18 cellular contexts compared by ENCODE assay signal in the genomic region with DNA sequence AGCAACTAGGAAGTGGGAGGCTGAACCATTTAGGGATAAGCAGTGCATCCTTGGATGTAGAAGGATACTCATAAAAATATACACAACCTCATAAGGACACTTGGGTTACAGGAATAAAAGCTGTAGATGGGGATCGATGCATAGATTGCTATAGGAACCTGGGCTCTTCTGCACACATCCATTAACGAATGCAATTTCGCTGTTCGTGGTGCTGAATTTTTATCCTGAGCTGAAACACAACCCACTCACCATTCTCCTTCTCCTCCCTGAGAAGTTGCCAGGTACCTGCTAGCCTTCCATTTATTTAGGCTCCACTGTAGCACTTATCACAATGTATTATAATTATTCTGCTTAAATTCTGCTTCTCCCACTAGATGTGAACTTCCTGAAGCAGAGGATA.
DNase-seq lines count a peak whose midpoint lies in the region; ATAC-seq and TF ChIP-seq lines count a peak whose summit lies in the region.
"Had no signal": no experiment of that assay in that cellular context is flagged by ENCODE, and none has a peak within 500 bp of the region (broad histone marks: within the 10 kb centered on the region; RNA-seq: fewer than 3 reads in every experiment).

No MANE protein-coding gene starts in this region.

- H3K27me3 ChIP-seq in DND-41 (ENCODE audit: insufficient read depth, low read length, poor library complexity) (no peaks in the 10 kb centered on the region), neural progenitor cell (no peaks in the 10 kb centered on the region)
- H3K27me3 ChIP-seq: left lung, suprapubic skin had no signal

- no peaks in the 10 kb centered on the region for H3K36me3 ChIP-seq in DND-41 (ENCODE audit: insufficient read depth, low read length)
- H3K36me3 ChIP-seq in neural progenitor cell, result no peaks in the 10 kb centered on the region
- H3K36me3 ChIP-seq: left lung, suprapubic skin had no signal

- H4K20me1 ChIP-seq in DND-41 (ENCODE audit: insufficient read depth, low read length), result no peaks in the 10 kb centered on the region
- peaks cover 5% of the 10 kb centered on the region for H4K20me1 ChIP-seq in neural progenitor cell (ENCODE audit: low read depth)

- H3K9ac ChIP-seq in DND-41 (ENCODE audit: low read depth, low read length) (no peak overlapping the region), neural progenitor cell (no peak overlapping the region)
- H3K9ac ChIP-seq: SK-N-SH had no signal

- H3K36me3 Mint-ChIP-seq in neural progenitor cell (no peaks in the 10 kb centered on the region), type B pancreatic cell (no peaks in the 10 kb centered on the region)
- H3K36me3 Mint-ChIP-seq: CD8-positive, alpha-beta memory T cell had no signal

- H3K4me1 ChIP-seq in DND-41 (ENCODE audit: insufficient read depth, low read length) (no peaks in the 10 kb centered on the region), neural progenitor cell (no peaks in the 10 kb centered on the region)
- H3K4me1 ChIP-seq: left lung, suprapubic skin had no signal

- no peaks in the 10 kb centered on the region for H3K79me2 ChIP-seq in DND-41 (ENCODE audit: insufficient read depth, low read length)
- H3K79me2 ChIP-seq in neural progenitor cell (ENCODE audit: low read depth), result no peaks in the 10 kb centered on the region

- H3K27ac Mint-ChIP-seq in neural progenitor cell (no peak overlapping the region), type B pancreatic cell (no peak overlapping the region)
- H3K27ac Mint-ChIP-seq: activated CD4-positive, alpha-beta T cell treated with anti-CD3 and anti-CD28 coated beads, Interleukin-2, amount 10 ng/mL, durations not matched to agents 24 days and 14 days; CD8-positive, alpha-beta memory T cell; H9 had no signal

- TF ChIP-seq CTCF in DND-41 (IDR thresholded peaks at IDR 0.05; ENCODE audit: borderline replicate concordance, extremely low read depth, low read length, poor library complexity, severe bottlenecking), result no peak
- TF ChIP-seq CTCF in neural progenitor cell (IDR thresholded peaks at IDR 0.05), result no peak
- no peak for TF ChIP-seq CTCF in type B pancreatic cell (conservative IDR thresholded peaks at IDR 0.05)

- H3K9me3 Mint-ChIP-seq in neural progenitor cell (no peaks in the 10 kb centered on the region), type B pancreatic cell (no peaks in the 10 kb centered on the region)
- H3K9me3 Mint-ChIP-seq: activated CD4-positive, alpha-beta T cell treated with anti-CD3 and anti-CD28 coated beads, Interleukin-2, amount 10 ng/mL, durations not matched to agents 24 days and 14 days; H9 had no signal

- TF ChIP-seq EP300 in Ishikawa (IDR thresholded peaks at IDR 0.05; ENCODE audit: borderline replicate concordance), result no peak

- H3K27ac ChIP-seq in DND-41 (ENCODE audit: low read length), result no peak overlapping the region
- no peak overlapping the region for H3K27ac ChIP-seq in neural progenitor cell
- H3K27ac ChIP-seq: left lung, suprapubic skin had no signal

- H3K9me3 ChIP-seq in DND-41 (ENCODE audit: insufficient read depth, low read length, severe bottlenecking) (no peaks in the 10 kb centered on the region), neural progenitor cell (ENCODE audit: low read depth) (no peaks in the 10 kb centered on the region)
- H3K9me3 ChIP-seq: left lung, SK-N-SH, suprapubic skin had no signal

- H3K27me3 Mint-ChIP-seq in neural progenitor cell (ENCODE audit: insufficient read depth, low read depth) (peaks cover 2% of the 10 kb centered on the region), type B pancreatic cell (peaks cover 23% of the 10 kb centered on the region)
- H3K27me3 Mint-ChIP-seq: activated CD4-positive, alpha-beta T cell treated with anti-CD3 and anti-CD28 coated beads, Interleukin-2, amount 10 ng/mL, durations not matched to agents 24 days and 14 days; CD8-positive, alpha-beta memory T cell had no signal

- H3K4me2 ChIP-seq in DND-41 (ENCODE audit: insufficient read depth, low read length) (no peak overlapping the region), neural progenitor cell (no peak overlapping the region)
- H3K4me2 ChIP-seq: SK-N-SH had no signal

- H3F3A ChIP-seq in neural progenitor cell (ENCODE audit: low read depth), result no peaks in the 10 kb centered on the region

- H3K4me3 ChIP-seq in DND-41 (ENCODE audit: low read depth in 1 of 2, low read length in 2 of 2), result no peak overlapping the region
- no peak overlapping the region for H3K4me3 ChIP-seq in neural progenitor cell
- H3K4me3 ChIP-seq: dorsolateral prefrontal cortex, left lung, suprapubic skin had no signal

- H3K4me3 Mint-ChIP-seq in neural progenitor cell (no peak overlapping the region), type B pancreatic cell (no peak overlapping the region)
- H3K4me3 Mint-ChIP-seq: activated CD4-positive, alpha-beta T cell treated with anti-CD3 and anti-CD28 coated beads, Interleukin-2, amount 10 ng/mL, durations not matched to agents 24 days and 14 days; CD8-positive, alpha-beta memory T cell; H9 had no signal

- in situ Hi-C loops in T47D (cut with HindIII; ENCODE audit: low pct_unique_long_range_greater_than_20kb, low sequenced_read_pairs), result no loop called here

- TF ChIP-seq RAD21 in Ishikawa (IDR thresholded peaks at IDR 0.05; ENCODE audit: low read depth), result no peak

- ATAC-seq in DND-41 (ENCODE audit: insufficient read depth, low read depth), result no peak
- ATAC-seq in GM21515 (IDR thresholded peaks at IDR 0.05; ENCODE audit: unreplicated experiment), result no peak
- ATAC-seq in HG02798 (IDR thresholded peaks at IDR 0.05; ENCODE audit: poor library complexity, unreplicated experiment), result no peak
- ATAC-seq: left lung had no signal

- H2AFZ ChIP-seq in DND-41 (ENCODE audit: low read depth, low read length), result no peak overlapping the region
- H2AFZ ChIP-seq in neural progenitor cell (replicated peaks), result no peak overlapping the region

- H3K4me1 Mint-ChIP-seq in neural progenitor cell, result no peaks in the 10 kb centered on the region
- H3K4me1 Mint-ChIP-seq in type B pancreatic cell (ENCODE audit: unreplicated experiment), result no peaks in the 10 kb centered on the region
- H3K4me1 Mint-ChIP-seq: activated CD4-positive, alpha-beta T cell treated with anti-CD3 and anti-CD28 coated beads, Interleukin-2, amount 10 ng/mL, durations not matched to agents 24 days and 14 days; CD8-positive, alpha-beta memory T cell; H9 had no signal

- DNase-seq in DND-41, result peak; percentile 17
- DNase-seq in T47D (ENCODE audit: low read depth in 1 of 2, low spot score in 1 of 2), result peak; percentile 39 to 54
- DNase-seq in neural progenitor cell (ENCODE audit: low spot score), result peak; percentile 63
- no peak for DNase-seq in NCI-H1417 treated with DMSO at 0.1 percent for 48 hours (lab: John Stamatoyannopoulos, UW)
- DNase-seq in type B pancreatic cell (ENCODE audit: extremely low spot score, unreplicated experiment), result no peak
- DNase-seq: activated CD4-positive, alpha-beta T cell treated with anti-CD3 and anti-CD28 coated beads, Interleukin-2, amount 10 ng/mL, durations not matched to agents 24 days and 14 days; activated CD8-positive, alpha-beta memory T cell treated with anti-CD3 and anti-CD28 coated beads, Interleukin-2, amount 50 U/mL, for 48 hours; CD8-positive, alpha-beta memory T cell; dorsolateral prefrontal cortex; H9; left lung; NCI-H146; NCI-H774; SK-N-SH had no signal

TF ChIP-seq in Ishikawa, 13 proteins besides CTCF, POLR2A, EP300 and RAD21:
- TF ChIP-seq, protein P1, sequence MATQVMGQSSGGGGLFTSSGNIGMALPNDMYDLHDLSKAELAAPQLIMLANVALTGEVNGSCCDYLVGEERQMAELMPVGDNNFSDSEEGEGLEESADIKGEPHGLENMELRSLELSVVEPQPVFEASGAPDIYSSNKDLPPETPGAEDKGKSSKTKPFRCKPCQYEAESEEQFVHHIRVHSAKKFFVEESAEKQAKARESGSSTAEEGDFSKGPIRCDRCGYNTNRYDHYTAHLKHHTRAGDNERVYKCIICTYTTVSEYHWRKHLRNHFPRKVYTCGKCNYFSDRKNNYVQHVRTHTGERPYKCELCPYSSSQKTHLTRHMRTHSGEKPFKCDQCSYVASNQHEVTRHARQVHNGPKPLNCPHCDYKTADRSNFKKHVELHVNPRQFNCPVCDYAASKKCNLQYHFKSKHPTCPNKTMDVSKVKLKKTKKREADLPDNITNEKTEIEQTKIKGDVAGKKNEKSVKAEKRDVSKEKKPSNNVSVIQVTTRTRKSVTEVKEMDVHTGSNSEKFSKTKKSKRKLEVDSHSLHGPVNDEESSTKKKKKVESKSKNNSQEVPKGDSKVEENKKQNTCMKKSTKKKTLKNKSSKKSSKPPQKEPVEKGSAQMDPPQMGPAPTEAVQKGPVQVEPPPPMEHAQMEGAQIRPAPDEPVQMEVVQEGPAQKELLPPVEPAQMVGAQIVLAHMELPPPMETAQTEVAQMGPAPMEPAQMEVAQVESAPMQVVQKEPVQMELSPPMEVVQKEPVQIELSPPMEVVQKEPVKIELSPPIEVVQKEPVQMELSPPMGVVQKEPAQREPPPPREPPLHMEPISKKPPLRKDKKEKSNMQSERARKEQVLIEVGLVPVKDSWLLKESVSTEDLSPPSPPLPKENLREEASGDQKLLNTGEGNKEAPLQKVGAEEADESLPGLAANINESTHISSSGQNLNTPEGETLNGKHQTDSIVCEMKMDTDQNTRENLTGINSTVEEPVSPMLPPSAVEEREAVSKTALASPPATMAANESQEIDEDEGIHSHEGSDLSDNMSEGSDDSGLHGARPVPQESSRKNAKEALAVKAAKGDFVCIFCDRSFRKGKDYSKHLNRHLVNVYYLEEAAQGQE (IDR thresholded peaks at IDR 0.05; ENCODE audit: low read depth), result peak; percentile 84
- TF ChIP-seq USF1 (IDR thresholded peaks at IDR 0.05) (no peak), TEAD4 (IDR thresholded peaks at IDR 0.05) (no peak)

Comparison
In these comparisons a context has a peak if more than half of its experiments do, and no peak if none do; other contexts are left out.
1. DNase-seq: peak in DND-41 (single experiment), T47D (2 of 2) and neural progenitor cell (single experiment); none in NCI-H1417 treated with DMSO at 0.1 percent for 48 hours (single experiment) and type B pancreatic cell (single experiment).